In the genomic region with DNA sequence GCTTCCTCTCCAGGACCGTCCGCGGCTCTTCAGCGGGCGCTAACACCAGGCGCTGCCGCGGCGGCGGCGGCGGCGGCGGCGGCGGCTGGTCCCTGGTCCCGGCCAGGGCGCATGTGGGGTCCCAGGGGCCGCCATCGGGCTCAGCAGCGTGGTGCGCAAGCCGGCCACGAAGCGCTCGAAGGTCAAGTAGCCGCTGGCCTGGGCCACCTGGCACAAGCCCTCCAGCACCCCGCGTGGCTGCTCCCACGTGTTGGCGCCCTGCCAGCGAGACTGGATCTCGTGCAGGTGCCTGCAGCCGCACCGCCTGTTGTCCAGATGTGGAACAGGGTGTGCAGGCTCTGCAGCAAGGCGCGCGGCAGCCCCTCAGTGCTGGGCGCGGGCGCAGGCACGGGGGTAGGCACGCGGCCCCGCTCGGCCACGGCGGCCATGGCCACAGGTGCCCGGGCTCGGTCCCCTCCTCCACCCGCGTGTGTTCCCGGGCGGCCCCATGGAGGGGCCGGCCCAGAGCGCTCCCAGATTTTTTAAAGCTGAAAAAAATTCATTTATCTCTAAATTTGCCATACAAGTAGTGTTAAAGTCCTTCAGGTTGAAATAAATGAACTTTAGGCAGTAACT, we compare ENCODE assay signal across 21 cellular contexts.
"Had no signal": no experiment of that assay in that cellular context is flagged by ENCODE, and none has a peak within 500 bp of the region (broad histone marks: within the 10 kb centered on the region; RNA-seq: fewer than 3 reads in every experiment).

No MANE protein-coding gene starts in this region.

- FAIRE-seq: keratinocyte, pancreas had no signal

- H3K27ac ChIP-seq: colonic mucosa, foreskin keratinocyte, pancreas, right lobe of liver, spleen, thyroid gland, upper lobe of left lung had no signal

- H3K36me3 ChIP-seq: colonic mucosa, pancreas, right lobe of liver, spleen, thyroid gland, upper lobe of left lung had no signal

- DNase-seq: cerebellar nuclear complex; colonic mucosa; dermis blood vessel endothelial cell; foreskin keratinocyte; immature natural killer cell; left cardiac atrium; left ventricle myocardium superior; mesenchymal stem cell; naive B cell; occipital lobe; right lobe of liver; spleen; stimulated activated CD4-positive, alpha-beta T cell treated with anti-CD3 and anti-CD28 coated beads, Interleukin-15, amount 100 ng/mL, for 24 hours; stimulated activated CD4-positive, alpha-beta T cell treated with anti-CD3 and anti-CD28 coated beads, Interleukin-1b, Interleukin-23, amount 100 ng/mL, for 48 hours; stimulated activated CD4-positive, alpha-beta T cell treated with anti-CD3 and anti-CD28 coated beads, Interleukin-4, amount 100 ng/mL, for 24 hours; stimulated activated naive B cell treated with anti-CD40 and anti-IgM and Interleukin-4, amounts not matched to agents 10 μg/mL and 1 μg/mL and 100 μg/mL, for 72 hours; thyroid gland had no signal

- H3K4me1 ChIP-seq: colonic mucosa, foreskin keratinocyte, pancreas, right lobe of liver, spleen, thyroid gland, upper lobe of left lung had no signal

- H3K27me3 ChIP-seq: colonic mucosa, foreskin keratinocyte, pancreas, right lobe of liver, spleen, thyroid gland, upper lobe of left lung had no signal

- ATAC-seq: foreskin keratinocyte; left cardiac atrium; left ventricle myocardium superior; pancreas; stimulated activated naive B cell treated with anti-CD40 and anti-IgM and Interleukin-4, amounts not matched to agents 10 μg/mL and 1 μg/mL and 100 μg/mL, for 72 hours had no signal

- H3K4me3 ChIP-seq: colonic mucosa, lung, pancreas, right lobe of liver, spleen, thyroid gland, upper lobe of left lung had no signal

- H3K9me3 ChIP-seq: colonic mucosa, pancreas, right lobe of liver, thyroid gland had no signal
